ENCODE assay signal across 1 cellular context in genomic region chr14:55028476-55028875, GRCh38.
TF ChIP-seq lines count a peak whose summit lies in the region.

No MANE protein-coding gene starts in this region.

TF ChIP-seq in K562, 482 proteins besides CTCF, POLR2A, EP300 and RAD21 (continued from another document):
- no peak for TF ChIP-seq AFF4 (CRISPR knock-in tag; IDR thresholded peaks at IDR 0.05)
- peak; percentile 49; the same call in 1 of the 2 replicates for TF ChIP-seq PKNOX1 (IDR thresholded peaks at IDR 0.05)
- no peak for TF ChIP-seq HOXB6 (CRISPR knock-in tag; IDR thresholded peaks at IDR 0.05; ENCODE audit: borderline replicate concordance)
- no peak for TF ChIP-seq ZNF740 (CRISPR knock-in tag; IDR thresholded peaks at IDR 0.05)
- no peak for TF ChIP-seq ZNF740 (tag; IDR thresholded peaks at IDR 0.05)
- no peak for TF ChIP-seq CAMTA2 (CRISPR knock-in tag; conservative IDR thresholded peaks at IDR 0.05)
- no peak for TF ChIP-seq E2F4 (CRISPR knock-in tag; IDR thresholded peaks at IDR 0.05; ENCODE audit: low read depth)
- no peak for TF ChIP-seq KAT8 (IDR thresholded peaks at IDR 0.05; ENCODE audit: low read depth)
- no peak for TF ChIP-seq ZNF324 (CRISPR knock-in tag; IDR thresholded peaks at IDR 0.05)
- TF ChIP-seq PBX2 (CRISPR knock-in tag; IDR thresholded peaks at IDR 0.05; ENCODE audit: low read depth): no peak
- TF ChIP-seq PBX2 (tag; conservative IDR thresholded peaks at IDR 0.05; ENCODE audit: low read depth): peak; percentile 32; the same call in 1 of the 2 replicates
- peak; percentile 61 for TF ChIP-seq MEIS2 (IDR thresholded peaks at IDR 0.05; ENCODE audit: partially characterized antibody)
- TF ChIP-seq GTF2A2 (tag; IDR thresholded peaks at IDR 0.05): no peak
- no peak for TF ChIP-seq CBX5 (IDR thresholded peaks at IDR 0.05; ENCODE audit: borderline replicate concordance, low read depth)
- no peak for TF ChIP-seq CBFA2T3 (IDR thresholded peaks at IDR 0.05)
- TF ChIP-seq GATAD2B (IDR thresholded peaks at IDR 0.05; ENCODE audit: borderline replicate concordance): no peak
- no peak for TF ChIP-seq HLTF (IDR thresholded peaks at IDR 0.05)
- TF ChIP-seq CBFB (CRISPR knock-in tag; IDR thresholded peaks at IDR 0.05): no peak
